In genomic region chr2:104758199-104758620, GRCh38 we compare ENCODE assay signal across 12 cellular contexts.
DNase-seq lines count a peak whose midpoint lies in the region; ATAC-seq and TF ChIP-seq lines count a peak whose summit lies in the region.
"Had no signal": no experiment of that assay in that cellular context is flagged by ENCODE, and none has a peak within 500 bp of the region (broad histone marks: within the 10 kb centered on the region; RNA-seq: fewer than 3 reads in every experiment).

No MANE protein-coding gene starts in this region.

- no peak for TF ChIP-seq CTCF in gastrocnemius medialis (IDR thresholded peaks at IDR 0.05 in 4 of 5, conservative IDR thresholded peaks at IDR 0.05 in 1 of 5)

- H3K4me3 ChIP-seq in adipocyte (ENCODE audit: low read length), result no peak overlapping the region
- no peak overlapping the region for H3K4me3 ChIP-seq in iPS DF 6.9 (ENCODE audit: low read length)
- no peak overlapping the region for H3K4me3 ChIP-seq in gastrocnemius medialis
- H3K4me3 ChIP-seq: mucosa of descending colon, thoracic aorta had no signal

- no peak overlapping the region for H3K9ac ChIP-seq in adipocyte (ENCODE audit: low read length)

- H3K4me1 ChIP-seq in adipocyte (ENCODE audit: control insufficient read depth, insufficient read depth, low read length) (no peaks in the 10 kb centered on the region), iPS DF 6.9 (ENCODE audit: control insufficient read depth, insufficient read depth, low read length) (peaks cover 3% of the 10 kb centered on the region), gastrocnemius medialis (no peaks in the 10 kb centered on the region)

- H3K9me3 ChIP-seq in KOPT-K1 (ENCODE audit: insufficient read depth, low read length, poor library complexity, severe bottlenecking) (peaks cover 8% of the 10 kb centered on the region), adipocyte (ENCODE audit: control insufficient read depth, low read length) (no peaks in the 10 kb centered on the region), iPS DF 6.9 (ENCODE audit: control insufficient read depth, insufficient read depth, low read length) (no peaks in the 10 kb centered on the region), gastrocnemius medialis (no peaks in the 10 kb centered on the region)
- H3K9me3 ChIP-seq: mucosa of descending colon, thoracic aorta had no signal

- no peak for TF ChIP-seq POLR2A in gastrocnemius medialis (IDR thresholded peaks at IDR 0.05)

- no peaks in the 10 kb centered on the region for H3K36me3 ChIP-seq in KOPT-K1 (ENCODE audit: insufficient read depth, low read length)
- no peaks in the 10 kb centered on the region for H3K36me3 ChIP-seq in adipocyte (ENCODE audit: control insufficient read depth, insufficient read depth, low read length, severe bottlenecking)
- no peaks in the 10 kb centered on the region for H3K36me3 ChIP-seq in iPS DF 6.9 (ENCODE audit: control insufficient read depth, insufficient read depth, low read length)
- H3K36me3 ChIP-seq in gastrocnemius medialis, result no peaks in the 10 kb centered on the region
- H3K36me3 ChIP-seq: thoracic aorta had no signal

- no CpG with 5 or more reads among the region's 9 CpGs for WGBS in iPS DF 6.9 (ENCODE audit: insufficient coverage, insufficient read length)

- peak overlapping the region; percentile 63 for H3K27ac ChIP-seq in KOPT-K1 (ENCODE audit: low read depth, low read length, poor library complexity, severe bottlenecking)
- peak overlapping the region; percentile 73 for H3K27ac ChIP-seq in iPS DF 6.9 (ENCODE audit: low read length)
- H3K27ac ChIP-seq in gastrocnemius medialis, result no peak overlapping the region
- H3K27ac ChIP-seq: thoracic aorta had no signal

- DNase-seq in adipocyte (ENCODE audit: low read depth), result peak; percentile 67
- peak; percentile 60 for DNase-seq in iPS DF 6.9 (ENCODE audit: low read depth, low spot score)
- DNase-seq in retina, result peak; percentile 44
- no peak for DNase-seq in posterior vena cava (ENCODE audit: low spot score)
- no peak for DNase-seq in gastrocnemius medialis
- DNase-seq in NCI-H82 treated with DMSO at 0.1 percent for 48 hours (lab: John Stamatoyannopoulos, UW; ENCODE audit: unreplicated experiment), result no peak
- DNase-seq: activated B cell treated with CpG ODN at 0.5 μM for 24 hours; activated T-cell treated with anti-CD3 and anti-CD28 coated beads, Interleukin-2, amount 50 U/mL, for 24 hours; mucosa of descending colon; right cardiac atrium had no signal

- H3K27me3 ChIP-seq in adipocyte (replicated peaks; ENCODE audit: control insufficient read depth, insufficient read depth, low read length) (peaks cover 6% of the 10 kb centered on the region), iPS DF 6.9 (ENCODE audit: control insufficient read depth, insufficient read depth, low read length) (no peaks in the 10 kb centered on the region), gastrocnemius medialis (peaks cover 0 to 5% (median 0%) of the 10 kb centered on the region in 3 donors)

- in situ Hi-C loops in gastrocnemius medialis (cut with MboI; ENCODE audit: low sequenced_read_pairs in 4 of 4), result no loop called here

- no peak for ATAC-seq in gastrocnemius medialis
- ATAC-seq: mucosa of descending colon, right cardiac atrium had no signal

- intact Hi-C loops in posterior vena cava (cut with DNase I) (no loop called here), gastrocnemius medialis (cut with DNase I; ENCODE audit: low total_unique reads) (no loop called here)

Comparison
In these comparisons a context has a peak if more than half of its experiments do, and no peak if none do; other contexts are left out.
1. H3K27ac ChIP-seq: peak in KOPT-K1 (single experiment) and iPS DF 6.9 (single experiment); none in gastrocnemius medialis (0 of 4).
2. DNase-seq: peak in adipocyte (single experiment), iPS DF 6.9 (single experiment) and retina (single experiment); none in posterior vena cava (single experiment), gastrocnemius medialis (0 of 2) and NCI-H82 treated with DMSO at 0.1 percent for 48 hours (single experiment).